20 cellular contexts compared by ENCODE assay signal in genomic region chr5:172952034-172952511, GRCh38. TPM values are rescaled to one million over a fixed set of nuclear protein-coding genes. Genes with fewer than 3 reads are reported as not detected.
A peak's percentile ranks its signal among the peaks of the same experiment; 100 is the strongest.
DNase-seq lines count a peak whose midpoint lies in the region; ATAC-seq, FAIRE-seq and TF ChIP-seq lines count a peak whose summit lies in the region.
"Had no signal": no experiment of that assay in that cellular context is flagged by ENCODE, and none has a peak within 500 bp of the region (broad histone marks: within the 10 kb centered on the region; RNA-seq: fewer than 3 reads in every experiment).

No MANE protein-coding gene starts in this region.

- 27% methylated on average over 4 of the region's 4 CpGs for WGBS in A549 (ENCODE audit: missing lambda C conversion rate)

- TF ChIP-seq EP300 in A549 (IDR thresholded peaks at IDR 0.05) = no peak

- H3K4me1 Mint-ChIP-seq in HFFc6 (ENCODE audit: low read depth) (peaks cover 84% of the 10 kb centered on the region), mesothelial cell of epicardium (peaks cover 20% of the 10 kb centered on the region)

- H3K9me3 Mint-ChIP-seq in HFFc6 (no peaks in the 10 kb centered on the region), mesothelial cell of epicardium (no peaks in the 10 kb centered on the region)
- H3K9me3 Mint-ChIP-seq: naive thymus-derived CD8-positive, alpha-beta T cell had no signal

- CTCF ChIA-PET in A549 (lab: Yijun Ruan, JAX) = interaction anchor here (0.6 to 9.1 kb wide), 2 partner anchors 14 to 16 kb away, joined by 3 to 113 read pairs; no protein-coding TSS in a partner anchor

- peaks cover 0 to 13% of the 10 kb centered on the region in 2 donors for H3K36me3 ChIP-seq in ascending aorta

- no peak for TF ChIP-seq RAD21 in A549 (conservative IDR thresholded peaks at IDR 0.05 in 1 of 2, IDR thresholded peaks at IDR 0.05 in 1 of 2)

- FAIRE-seq in A549 (lab: Jason Lieb, UNC) = no peak
- FAIRE-seq: colon, D721Med, H54 had no signal

- peak in 1 of 2 experiments; percentile 9; a peak in 3 of 6 replicates for ATAC-seq in A549
- ATAC-seq: naive thymus-derived CD8-positive, alpha-beta T cell had no signal

- H3K27me3 Mint-ChIP-seq in HFFc6 (ENCODE audit: insufficient read depth) (peaks cover 6% of the 10 kb centered on the region), mesothelial cell of epicardium (ENCODE audit: low read depth) (no peaks in the 10 kb centered on the region)
- H3K27me3 Mint-ChIP-seq: naive thymus-derived CD8-positive, alpha-beta T cell had no signal

- H3K9me3 ChIP-seq in A549 (no peaks in the 10 kb centered on the region), ascending aorta (no peaks in the 10 kb centered on the region)
- H3K9me3 ChIP-seq: tibial nerve had no signal

- H3K36me3 Mint-ChIP-seq in HFFc6 (ENCODE audit: low read depth) (peaks cover 48% of the 10 kb centered on the region), mesothelial cell of epicardium (peaks cover 16% of the 10 kb centered on the region)

- peak overlapping the region; percentile 92 for H3K27ac Mint-ChIP-seq in HFFc6
- H3K27ac Mint-ChIP-seq in mesothelial cell of epicardium = peak overlapping the region; percentile 97

- H3K4me3 Mint-ChIP-seq in HFFc6 (peak overlapping the region; percentile 75), mesothelial cell of epicardium (no peak overlapping the region)
- H3K4me3 Mint-ChIP-seq: naive thymus-derived CD8-positive, alpha-beta T cell had no signal

- POLR2A ChIA-PET in A549 (lab: Yijun Ruan, JAX) = interaction anchor here (1.4 kb wide), 1 partner anchor 181 kb away, joined by 4 read pairs; the partner anchor contains the start of gene DUSP1

- TF ChIP-seq CTCF in A549 (IDR thresholded peaks at IDR 0.05) = no peak
- no peak for TF ChIP-seq CTCF in HFFc6 (IDR thresholded peaks at IDR 0.05)
- TF ChIP-seq CTCF in ascending aorta (IDR thresholded peaks at IDR 0.05) = no peak
- TF ChIP-seq CTCF in mesothelial cell of epicardium (IDR thresholded peaks at IDR 0.05; ENCODE audit: unreplicated experiment) = no peak

- H3K4me2 ChIP-seq in A549 = peak overlapping the region; percentile 54

- H3K4me1 ChIP-seq in A549 = peaks cover 61% of the 10 kb centered on the region
- H3K4me1 ChIP-seq in ascending aorta = peaks cover 6 to 55% of the 10 kb centered on the region in 2 donors
- H3K4me1 ChIP-seq: tibial nerve had no signal

- H3K27ac ChIP-seq in A549 (peak overlapping the region; percentile 94 to 95), ascending aorta (peak overlapping the region; percentile 87 to 95)

- no peaks in the 10 kb centered on the region for H3K27me3 ChIP-seq in ascending aorta
- H3K27me3 ChIP-seq: tibial nerve had no signal

- DNase-seq in A549 (ENCODE audit: low read depth in 1 of 2, low spot score in 1 of 2) (peak in 1 of 2 experiments; percentile 70), HFFc6 (peak; percentile 76), ascending aorta (ENCODE audit: low spot score in 2 of 2) (no peak), mesothelial cell of epicardium (ENCODE audit: low spot score in 2 of 2, unreplicated experiment in 2 of 2) (no peak), NCI-H2227 treated with DMSO at 0.1 percent for 48 hours (lab: John Stamatoyannopoulos, UW) (no peak), GM19240 (ENCODE audit: insufficient read length, low spot score) (no peak), SKM-1 treated with dmso at 0.1 percent for 144 hours (lab: John Stamatoyannopoulos, UW; ENCODE audit: unreplicated experiment) (no peak)
- DNase-seq in effector CD4-positive, alpha-beta T cell = no peak
- DNase-seq: ACHN; activated CD4-positive, alpha-beta T cell treated with anti-CD3 and anti-CD28 coated beads, Interleukin-2, amount 50 U/mL, for 4 hours; activated T-cell treated with anti-CD3 and anti-CD28 coated beads, Interleukin-2, amount 50 U/mL, for 48 hours; naive thymus-derived CD8-positive, alpha-beta T cell; NCI-H2029; NCI-H69; retina; SHP77 treated with DMSO at 0.1 percent for 48 hours had no signal

- no peak for TF ChIP-seq POLR2A in A549 (IDR thresholded peaks at IDR 0.05; ENCODE audit: low read length)

- intact Hi-C loops in ascending aorta (cut with DNase I) = loop anchor here (10.0 kb wide), 1 partner anchor 497 kb away; the partner anchor contains the start of gene SH3PXD2B

- H3K4me3 ChIP-seq in A549 = no peak overlapping the region
- H3K4me3 ChIP-seq in ascending aorta = no peak overlapping the region
- H3K4me3 ChIP-seq: tibial nerve had no signal

TF ChIP-seq in A549, 52 proteins besides CTCF, POLR2A, EP300 and RAD21:
- TF ChIP-seq BCL3 (IDR thresholded peaks at IDR 0.05) = no peak
- TF ChIP-seq EHF (CRISPR knock-in tag; IDR thresholded peaks at IDR 0.05) = 0 out of 2 replicates have a peak, but pooled peaks have one; percentile 14
- no peak for TF ChIP-seq MAX (IDR thresholded peaks at IDR 0.05)
- TF ChIP-seq TFCP2L1 (CRISPR knock-in tag; IDR thresholded peaks at IDR 0.05) = no peak
- peak; percentile 19; the same call in 1 of the 2 replicates for TF ChIP-seq HOXB13 (CRISPR knock-in tag; IDR thresholded peaks at IDR 0.05; ENCODE audit: low read depth)

RNA-seq across cellular contexts. Expression of gene RPL26L1, which starts 7.2 kb away (rescaled TPM):
- polyA plus RNA-seq in A549 (2011; rRNA removed) (109 and 157 TPM in 2 replicates), A549 (2017; fragmentation: RNase III; extraction: RNeasy Plus Mini Kit Qiagen cat#74134 plus additional on column Dnase treatment) (146 to 160 TPM (median 150 TPM) in 3 replicates)
- 170 and 222 TPM in 2 replicates for polyA plus RNA-seq in A549 (2012; cell fraction: cytosol; rRNA removed)
- polyA plus RNA-seq in A549 (2012; cell fraction: nucleus; rRNA removed) = 83.2 and 128 TPM in 2 replicates
- 62.0 and 65.1 TPM in 2 replicates for polyA minus RNA-seq in A549 (2011; rRNA and poly(A)+ RNA removed)
- total RNA-seq in HFFc6 (2021; fragmentation: NEBNext Ultra II Directional; extraction: Animal tissue kit (Norgen Biotek cat#: 25700)) = 100 to 1,000 TPM in 5 of 6 experiments, 10 to 100 TPM in 1; 88.9 to 122 (median 113) TPM
- total RNA-seq in ascending aorta (0.75 TPM), mesothelial cell of epicardium (43.0 to 43.9 TPM (median 43.9 TPM) in 3 replicates)

RNA-seq across cellular contexts. Expression of gene ATP6V0E1, which starts 31.5 kb away (rescaled TPM):
- polyA plus RNA-seq in A549 (2011; rRNA removed) = 297 and 389 TPM in 2 replicates
- polyA plus RNA-seq in A549 (2012; cell fraction: cytosol; rRNA removed) = 250 and 288 TPM in 2 replicates
- 64.3 and 84.3 TPM in 2 replicates for polyA plus RNA-seq in A549 (2012; cell fraction: nucleus; rRNA removed)
- polyA plus RNA-seq in A549 (2017; fragmentation: RNase III; extraction: RNeasy Plus Mini Kit Qiagen cat#74134 plus additional on column Dnase treatment) = 323 to 344 TPM (median 328 TPM) in 3 replicates
- polyA minus RNA-seq in A549 (2011; rRNA and poly(A)+ RNA removed) = 107 and 112 TPM in 2 replicates
- total RNA-seq in HFFc6 (2021; fragmentation: NEBNext Ultra II Directional; extraction: Animal tissue kit (Norgen Biotek cat#: 25700)) = 100 to 1,000 TPM; 462 to 606 (median 488) TPM
- total RNA-seq in ascending aorta = 62.6 TPM
- 116 to 125 TPM (median 120 TPM) in 3 replicates for total RNA-seq in mesothelial cell of epicardium

Comparison
In these comparisons a context has a peak if more than half of its experiments do, and no peak if none do; other contexts are left out.
1. RNA of gene RPL26L1, which starts 7.2 kb away (total RNA-seq): 88.9 to 122 TPM in HFFc6 and 43.0 to 43.9 TPM in mesothelial cell of epicardium; 0.75 TPM in ascending aorta (single experiment); every median in the first group is over 10 times any median in the second.